33 cellular contexts compared by ENCODE assay signal in genomic region chr3:69850849-69851248, GRCh38.
"Had no signal": no experiment of that assay in that cellular context is flagged by ENCODE, and none has a peak within 500 bp of the region (broad histone marks: within the 10 kb centered on the region; RNA-seq: fewer than 3 reads in every experiment).

No MANE protein-coding gene starts in this region.

- H3K9ac ChIP-seq: KMS-11 had no signal

- H3K9me3 ChIP-seq: MG63 had no signal

- DNase-seq: Karpas-422, Kasumi-1, MG63, MM.1S, MV-4-11, NCI-H1048, NCI-H1092, NCI-H1092 treated with DMSO at 0.1 percent for 48 hours, NCI-H1105, NCI-H1105 treated with DMSO at 0.1 percent for 48 hours, NCI-H1417, NCI-H1417 treated with DMSO at 0.1 percent for 48 hours, NCI-H1436, NCI-H1436 treated with DMSO at 0.1 percent for 48 hours, NCI-H146, NCI-H1694, NCI-H1694 treated with DMSO at 0.1 percent for 48 hours, NCI-H187, NCI-H187 treated with DMSO at 0.1 percent for 48 hours, NCI-H1930, NCI-H2029, NCI-H2029 treated with DMSO at 0.1 percent for 48 hours, NCI-H2081, NCI-H2081 treated with DMSO at 0.1 percent for 48 hours, NCI-H2107, NCI-H2171, NCI-H2227 treated with DMSO at 0.1 percent for 48 hours, NCI-H226, NCI-H345, NCI-H446, NCI-H446 treated with DMSO at 0.1 percent for 48 hours, NCI-H510A had no signal

- H3K4me3 ChIP-seq: MG63 had no signal

- H3K27me3 ChIP-seq: MG63 had no signal

- H3K4me2 ChIP-seq: KMS-11 had no signal

- H3K27ac ChIP-seq: KMS-11 had no signal

- H3K36me3 ChIP-seq: MG63 had no signal
